Comparison of ENCODE assay signal across 1 cellular context in genomic region chr22:23218053-23218866, GRCh38.
TF ChIP-seq lines count a peak whose summit lies in the region.

No MANE protein-coding gene starts in this region.

TF ChIP-seq in HepG2, 621 proteins besides CTCF, POLR2A, EP300 and RAD21 (continued from another document):
- TF ChIP-seq ZBTB4 (CRISPR knock-in tag; IDR thresholded peaks at IDR 0.05; ENCODE audit: borderline replicate concordance) (no peak), ZNF3 (CRISPR knock-in tag; IDR thresholded peaks at IDR 0.05) (no peak), ZSCAN31 (CRISPR knock-in tag; IDR thresholded peaks at IDR 0.05; ENCODE audit: low read depth) (no peak), RNF2 (conservative IDR thresholded peaks at IDR 0.05; ENCODE audit: low read depth) (no peak), MATR3 (CRISPR knock-in tag; IDR thresholded peaks at IDR 0.05) (no peak), PAXIP1 (CRISPR knock-in tag; conservative IDR thresholded peaks at IDR 0.05) (no peak; the same call in 1 of the 2 replicates), KDM5B (CRISPR knock-in tag; IDR thresholded peaks at IDR 0.05; ENCODE audit: borderline replicate concordance) (peak; percentile 34; the same call in 1 of the 2 replicates), ZNF30 (CRISPR knock-in tag; IDR thresholded peaks at IDR 0.05) (no peak), NFE2L2 (IDR thresholded peaks at IDR 0.05; ENCODE audit: low read length) (no peak), ZNF362 (CRISPR knock-in tag; IDR thresholded peaks at IDR 0.05; ENCODE audit: borderline replicate concordance) (peak; percentile 61; the same call in 1 of the 2 replicates), ZNF639 (CRISPR knock-in tag; conservative IDR thresholded peaks at IDR 0.05) (no peak), SAFB2 (CRISPR knock-in tag; IDR thresholded peaks at IDR 0.05; ENCODE audit: borderline replicate concordance, low read depth) (no peak), ZNF383 (CRISPR knock-in tag; IDR thresholded peaks at IDR 0.05; ENCODE audit: borderline replicate concordance) (no peak), ZBTB7B (CRISPR knock-in tag; IDR thresholded peaks at IDR 0.05) (0 out of 2 replicates have a peak, but pooled peaks have one; percentile 18), CENPBD1 (CRISPR knock-in tag; IDR thresholded peaks at IDR 0.05; ENCODE audit: borderline replicate concordance, low read depth) (no peak), NR2C2 (CRISPR knock-in tag; IDR thresholded peaks at IDR 0.05; ENCODE audit: borderline replicate concordance) (no peak), ZNF713 (CRISPR knock-in tag; IDR thresholded peaks at IDR 0.05) (no peak), ZMYM3 (CRISPR knock-in tag; IDR thresholded peaks at IDR 0.05) (peak; percentile 16; the same call in 1 of the 2 replicates), POLR2G (IDR thresholded peaks at IDR 0.05; ENCODE audit: low read depth, low read length) (no peak), HMGXB4 (CRISPR knock-in tag; IDR thresholded peaks at IDR 0.05; ENCODE audit: borderline replicate concordance in 1 of 2, low read depth in 1 of 2) (0 out of 4 replicates have a peak, but pooled peaks of 1 of the 2 experiments have one; percentile 1), DNMT1 (CRISPR knock-in tag; IDR thresholded peaks at IDR 0.05) (0 out of 2 replicates have a peak, but pooled peaks have one; percentile 18), KLF15 (CRISPR knock-in tag; IDR thresholded peaks at IDR 0.05; ENCODE audit: borderline replicate concordance) (no peak), ZNF839 (CRISPR knock-in tag; IDR thresholded peaks at IDR 0.05; ENCODE audit: borderline replicate concordance) (no peak), ZSCAN29 (CRISPR knock-in tag; conservative IDR thresholded peaks at IDR 0.05) (0 out of 2 replicates have a peak, but pooled peaks have one; percentile 19), ZNF607 (CRISPR knock-in tag; IDR thresholded peaks at IDR 0.05; ENCODE audit: borderline replicate concordance) (0 out of 2 replicates have a peak, but pooled peaks have one; percentile 32), IRF1 (CRISPR knock-in tag; IDR thresholded peaks at IDR 0.05; ENCODE audit: low read depth) (no peak), ZNF709 (CRISPR knock-in tag; IDR thresholded peaks at IDR 0.05) (no peak), HOMEZ (CRISPR knock-in tag; IDR thresholded peaks at IDR 0.05; ENCODE audit: low read depth) (0 out of 2 replicates have a peak, but pooled peaks have one; percentile 12), BCL3 (CRISPR knock-in tag; IDR thresholded peaks at IDR 0.05) (0 out of 2 replicates have a peak, but pooled peaks have one; percentile 55), CREBL2 (CRISPR knock-in tag; IDR thresholded peaks at IDR 0.05; ENCODE audit: borderline replicate concordance) (no peak), ZNF768 (CRISPR knock-in tag; IDR thresholded peaks at IDR 0.05) (peak; percentile 75; the same call in 1 of the 2 replicates), CENPX (CRISPR knock-in tag; IDR thresholded peaks at IDR 0.05) (no peak), HOXA9 (CRISPR knock-in tag; IDR thresholded peaks at IDR 0.05; ENCODE audit: borderline replicate concordance) (no peak), HNF1A (IDR thresholded peaks at IDR 0.05; ENCODE audit: low read depth) (no peak), HNF1A (CRISPR knock-in tag; IDR thresholded peaks at IDR 0.05; ENCODE audit: borderline replicate concordance) (no peak)
